Comparison of ENCODE assay signal across 1 cellular context in genomic region chr9:99172129-99173091, GRCh38.
TF ChIP-seq lines count a peak whose summit lies in the region.

No MANE protein-coding gene starts in this region.

TF ChIP-seq in HepG2, 621 proteins besides CTCF, POLR2A, EP300 and RAD21 (continued from another document and continues in another):
- TF ChIP-seq ZNF512B (CRISPR knock-in tag; IDR thresholded peaks at IDR 0.05; ENCODE audit: borderline replicate concordance) (0 out of 2 replicates have a peak, but pooled peaks have one; percentile 22), EHMT2 (IDR thresholded peaks at IDR 0.05; ENCODE audit: borderline replicate concordance, low read depth, low read length) (no peak), ZNF777 (CRISPR knock-in tag; IDR thresholded peaks at IDR 0.05) (no peak), SRY (CRISPR knock-in tag; IDR thresholded peaks at IDR 0.05) (no peak), MLXIP (CRISPR knock-in tag; IDR thresholded peaks at IDR 0.05; ENCODE audit: borderline replicate concordance) (no peak), ZBTB42 (CRISPR knock-in tag; IDR thresholded peaks at IDR 0.05) (no peak), RCOR2 (CRISPR knock-in tag; IDR thresholded peaks at IDR 0.05) (peak; percentile 86), CBX1 (IDR thresholded peaks at IDR 0.05; ENCODE audit: low read depth) (peak; percentile 34), KDM6A (CRISPR knock-in tag; IDR thresholded peaks at IDR 0.05; ENCODE audit: low read depth) (peak; percentile 69), ZNF253 (CRISPR knock-in tag; IDR thresholded peaks at IDR 0.05; ENCODE audit: borderline replicate concordance) (no peak), NONO (IDR thresholded peaks at IDR 0.05) (no peak), NONO (CRISPR knock-in tag; conservative IDR thresholded peaks at IDR 0.05) (peak; percentile 80), POGZ (CRISPR knock-in tag; IDR thresholded peaks at IDR 0.05) (peak; percentile 66), ZNF644 (CRISPR knock-in tag; IDR thresholded peaks at IDR 0.05; ENCODE audit: low read depth) (peak; percentile 84), ZIK1 (CRISPR knock-in tag; IDR thresholded peaks at IDR 0.05; ENCODE audit: borderline replicate concordance, low read depth) (no peak), PRDM10 (CRISPR knock-in tag; IDR thresholded peaks at IDR 0.05; ENCODE audit: low read depth) (no peak), ZFP41 (CRISPR knock-in tag; IDR thresholded peaks at IDR 0.05; ENCODE audit: borderline replicate concordance) (no peak), ZNF766 (CRISPR knock-in tag; IDR thresholded peaks at IDR 0.05; ENCODE audit: borderline replicate concordance) (no peak), ZNF367 (CRISPR knock-in tag; IDR thresholded peaks at IDR 0.05; ENCODE audit: borderline replicate concordance) (no peak), KDM5A (IDR thresholded peaks at IDR 0.05; ENCODE audit: borderline replicate concordance, low read length) (no peak), ZFP82 (CRISPR knock-in tag; IDR thresholded peaks at IDR 0.05; ENCODE audit: borderline replicate concordance) (no peak), SCMH1 (CRISPR knock-in tag; IDR thresholded peaks at IDR 0.05; ENCODE audit: borderline replicate concordance) (no peak), ZNF33A (CRISPR knock-in tag; IDR thresholded peaks at IDR 0.05; ENCODE audit: borderline replicate concordance) (no peak), ZNF772 (CRISPR knock-in tag; IDR thresholded peaks at IDR 0.05) (no peak), ZNF24 (IDR thresholded peaks at IDR 0.05) (peak; percentile 33; the same call in 1 of the 2 replicates), FOXA1 (IDR thresholded peaks at IDR 0.05) (no peak), FOXA1 (CRISPR knock-in tag; IDR thresholded peaks at IDR 0.05) (peak; percentile 84), LBX2 (CRISPR knock-in tag; IDR thresholded peaks at IDR 0.05; ENCODE audit: borderline replicate concordance) (no peak), TOPORS (CRISPR knock-in tag; IDR thresholded peaks at IDR 0.05) (no peak), RAD51 (IDR thresholded peaks at IDR 0.05; ENCODE audit: borderline replicate concordance) (no peak), NR2C2 (CRISPR knock-in tag; IDR thresholded peaks at IDR 0.05; ENCODE audit: borderline replicate concordance) (peak; percentile 36; the same call in 1 of the 2 replicates), ZBTB38 (CRISPR knock-in tag; IDR thresholded peaks at IDR 0.05) (no peak), PLRG1 (conservative IDR thresholded peaks at IDR 0.05) (no peak), ZNF879 (CRISPR knock-in tag; IDR thresholded peaks at IDR 0.05) (no peak), ATM (IDR thresholded peaks at IDR 0.05; ENCODE audit: borderline replicate concordance) (no peak), TGIF2 (CRISPR knock-in tag; IDR thresholded peaks at IDR 0.05) (peak; percentile 89), FOXM1 (CRISPR knock-in tag; IDR thresholded peaks at IDR 0.05) (no peak), ZNF276 (CRISPR knock-in tag; IDR thresholded peaks at IDR 0.05; ENCODE audit: low read depth) (no peak), EZH2 (conservative IDR thresholded peaks at IDR 0.05; ENCODE audit: low read depth, low read length) (no peak), ZNF704 (CRISPR knock-in tag; IDR thresholded peaks at IDR 0.05; ENCODE audit: borderline replicate concordance) (no peak), HHEX (CRISPR knock-in tag; IDR thresholded peaks at IDR 0.05) (peak; percentile 73), ZNF646 (CRISPR knock-in tag; IDR thresholded peaks at IDR 0.05) (no peak), ZNF570 (CRISPR knock-in tag; IDR thresholded peaks at IDR 0.05; ENCODE audit: borderline replicate concordance) (no peak), ZSCAN21 (CRISPR knock-in tag; IDR thresholded peaks at IDR 0.05; ENCODE audit: borderline replicate concordance) (no peak), SMAD9 (CRISPR knock-in tag; IDR thresholded peaks at IDR 0.05) (no peak), ZNF383 (CRISPR knock-in tag; IDR thresholded peaks at IDR 0.05; ENCODE audit: borderline replicate concordance) (no peak), THYN1 (CRISPR knock-in tag; IDR thresholded peaks at IDR 0.05; ENCODE audit: borderline replicate concordance, low read depth) (no peak)
